ENCODE assay signal across 25 cellular contexts in genomic region chr3:177438596-177439220, GRCh38.
"Had no signal": no experiment of that assay in that cellular context is flagged by ENCODE, and none has a peak within 500 bp of the region (broad histone marks: within the 10 kb centered on the region; RNA-seq: fewer than 3 reads in every experiment).

No MANE protein-coding gene starts in this region.

- H3K4me1 Mint-ChIP-seq: activated CD8-positive, alpha-beta memory T cell treated with anti-CD3 and anti-CD28 coated beads, Interleukin-2, amount 10 ng/mL, durations not matched to agents 7 days and 5 days had no signal

- H3K9ac ChIP-seq: KMS-11 had no signal

- H3K4me3 Mint-ChIP-seq: activated CD8-positive, alpha-beta memory T cell treated with anti-CD3 and anti-CD28 coated beads, Interleukin-2, amount 10 ng/mL, durations not matched to agents 7 days and 5 days; activated naive CD8-positive, alpha-beta T cell treated with anti-CD3 and anti-CD28 coated beads, Interleukin-2, amount 50 U/mL, for 24 hours; activated T-cell treated with anti-CD3 and anti-CD28 coated beads, Interleukin-2, amount 50 U/mL, for 4 hours; brain; T-helper 1 cell treated with Interleukin-12 subunit alpha and Interleukin-12 subunit beta and Interleukin-4 antibody, amounts not matched to agents 30 μg/mL and 1 μg/mL, for 36 hours had no signal

- H3K9me3 Mint-ChIP-seq: activated naive CD4-positive, alpha-beta T cell treated with anti-CD3 and anti-CD28 coated beads, Interleukin-2, amount 50 U/mL, for 72 hours; activated naive CD8-positive, alpha-beta T cell treated with anti-CD3 and anti-CD28 coated beads, Interleukin-2, amount 50 U/mL, for 24 hours; activated T-cell treated with anti-CD3 and anti-CD28 coated beads, Interleukin-2, amount 50 U/mL, for 4 hours; T-helper 1 cell treated with Interleukin-12 subunit alpha and Interleukin-12 subunit beta and Interleukin-4 antibody, amounts not matched to agents 30 μg/mL and 1 μg/mL, for 36 hours had no signal

- H3K4me2 ChIP-seq: KMS-11 had no signal

- H3K4me1 ChIP-seq: ascending aorta had no signal

- H3K36me3 Mint-ChIP-seq: activated CD8-positive, alpha-beta memory T cell treated with anti-CD3 and anti-CD28 coated beads, Interleukin-2, amount 10 ng/mL, durations not matched to agents 7 days and 5 days; activated naive CD4-positive, alpha-beta T cell treated with anti-CD3 and anti-CD28 coated beads, Interleukin-2, amount 50 U/mL, for 72 hours; brain had no signal

- H3K27me3 Mint-ChIP-seq: activated CD8-positive, alpha-beta memory T cell treated with anti-CD3 and anti-CD28 coated beads, Interleukin-2, amount 10 ng/mL, durations not matched to agents 7 days and 5 days; activated naive CD8-positive, alpha-beta T cell treated with anti-CD3 and anti-CD28 coated beads, Interleukin-2, amount 50 U/mL, for 24 hours had no signal

- H3K27ac Mint-ChIP-seq: activated CD8-positive, alpha-beta memory T cell treated with anti-CD3 and anti-CD28 coated beads, Interleukin-2, amount 10 ng/mL, durations not matched to agents 7 days and 5 days; activated naive CD4-positive, alpha-beta T cell treated with anti-CD3 and anti-CD28 coated beads, Interleukin-2, amount 50 U/mL, for 72 hours; activated naive CD8-positive, alpha-beta T cell treated with anti-CD3 and anti-CD28 coated beads, Interleukin-2, amount 50 U/mL, for 24 hours; T-helper 1 cell treated with Interleukin-12 subunit alpha and Interleukin-12 subunit beta and Interleukin-4 antibody, amounts not matched to agents 30 μg/mL and 1 μg/mL, for 36 hours had no signal

- H3K4me3 ChIP-seq: ascending aorta, cardiac muscle cell, Peyer's patch, SJSA1 had no signal

- H3K27ac ChIP-seq: ascending aorta, cardiac muscle cell, KMS-11, RWPE1, SJSA1 had no signal

- H3K27me3 ChIP-seq: ascending aorta, cardiac muscle cell, Peyer's patch, SJSA1 had no signal

- H3K36me3 ChIP-seq: ascending aorta, cardiac muscle cell, Peyer's patch, SJSA1 had no signal

- H3K9me3 ChIP-seq: ascending aorta, Peyer's patch, SJSA1 had no signal

- DNase-seq: activated CD4-positive, alpha-beta T cell treated with anti-CD3 and anti-CD28 coated beads for 4 hours; activated CD8-positive, alpha-beta memory T cell treated with anti-CD3 and anti-CD28 coated beads, Interleukin-2, amount 10 ng/mL, durations not matched to agents 7 days and 5 days; activated effector memory CD4-positive, alpha-beta T cell treated with anti-CD3 and anti-CD28 coated beads, Interleukin-2, amount 50 U/mL, for 16 hours; activated naive CD4-positive, alpha-beta T cell treated with Interleukin-2 at 50 U/mL for 16 hours; activated naive CD8-positive, alpha-beta T cell treated with anti-CD3 and anti-CD28 coated beads, Interleukin-2, amount 50 U/mL, for 24 hours; activated T-cell treated with anti-CD3 and anti-CD28 coated beads, Interleukin-2, amount 50 U/mL, for 4 hours; amniotic stem cell; NCI-H1048; NCI-H146; NCI-H1930; NCI-H2171; NCI-H2227 treated with DMSO at 0.1 percent for 48 hours; NCI-H524 treated with DMSO at 0.1 percent for 48 hours; NCI-H748 treated with DMSO at 0.1 percent for 48 hours; OCI-M1; Right ventricle myocardium superior had no signal
